ENCODE assay signal across 8 cellular contexts in the genomic region with DNA sequence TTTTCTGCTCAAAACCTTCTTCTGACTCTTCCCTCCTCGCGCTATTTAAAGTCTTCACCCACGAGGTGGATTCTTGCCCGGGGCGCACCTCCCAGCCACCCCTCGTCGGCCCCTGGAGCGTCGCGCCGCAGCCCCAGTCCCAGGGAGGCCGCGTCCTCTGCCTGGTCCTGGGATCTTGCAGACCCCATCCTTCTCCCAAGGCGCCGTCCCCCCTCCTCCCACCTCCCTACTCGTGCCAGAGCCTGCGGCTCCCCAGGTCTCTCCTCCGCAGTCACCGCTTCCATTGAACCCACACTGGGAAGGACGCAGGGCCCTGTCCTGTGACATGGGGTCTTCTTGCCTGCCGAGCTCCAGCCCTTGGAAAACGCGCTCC. TPM values are rescaled to one million over a fixed set of nuclear protein-coding genes. Genes with fewer than 3 reads are reported as not detected.
A peak's percentile ranks its signal among the peaks of the same experiment; 100 is the strongest.
DNase-seq lines count a peak whose midpoint lies in the region; ATAC-seq and TF ChIP-seq lines count a peak whose summit lies in the region.

No MANE protein-coding gene starts in this region.

- peak overlapping the region; percentile 72 for H2AFZ ChIP-seq in OCI-LY7 (ENCODE audit: low read length)

- H3K9me2 ChIP-seq in OCI-LY7 (ENCODE audit: insufficient read depth, low read length) = no peaks in the 10 kb centered on the region

- POLR2A ChIA-PET in OCI-LY7 (lab: Charles Lee) = no interaction called here

- CTCF ChIA-PET in OCI-LY7 (lab: Charles Lee; ENCODE audit: unreplicated experiment) = no interaction called here

- H2BK15ac ChIP-seq in mesendoderm (replicated peaks; ENCODE audit: low read depth) = no peak overlapping the region

- H3K27ac Mint-ChIP-seq in CD4-positive, CD25-positive, alpha-beta regulatory T cell = peak overlapping the region; percentile 50 to 98 (median 98)

- H3K4ac ChIP-seq in mesendoderm (ENCODE audit: low read depth, low read length) = peak overlapping the region; percentile 5

- H3K23ac ChIP-seq in mesendoderm (ENCODE audit: low read length) = peak overlapping the region; percentile 80

- H3K36me3 ChIP-seq in CD4-positive, CD25-positive, alpha-beta regulatory T cell (ENCODE audit: control insufficient read depth, insufficient read depth, low read length) = peaks cover 3% of the 10 kb centered on the region
- H3K36me3 ChIP-seq in OCI-LY7 (ENCODE audit: insufficient read depth, low read length) = peaks cover 22% of the 10 kb centered on the region
- no peaks in the 10 kb centered on the region for H3K36me3 ChIP-seq in ectodermal cell (ENCODE audit: control insufficient read depth, insufficient read depth, low read length)
- H3K36me3 ChIP-seq in mesendoderm (ENCODE audit: control insufficient read depth, insufficient read depth, low read length) = no peaks in the 10 kb centered on the region
- no peaks in the 10 kb centered on the region for H3K36me3 ChIP-seq in urinary bladder (ENCODE audit: insufficient read depth)

- no peak overlapping the region for H2BK5ac ChIP-seq in mesendoderm (ENCODE audit: low read length)

- H2BK120ac ChIP-seq in mesendoderm (ENCODE audit: low read depth, low read length) = no peak overlapping the region

- peaks cover 15 to 36% (median 23%) of the 10 kb centered on the region in 4 donors for H3K4me1 Mint-ChIP-seq in CD4-positive, CD25-positive, alpha-beta regulatory T cell

- peak overlapping the region; percentile 93 for H3K9ac ChIP-seq in mesendoderm (ENCODE audit: low read length)

- peaks cover 8% of the 10 kb centered on the region for H3K36me3 Mint-ChIP-seq in CD4-positive, CD25-positive, alpha-beta regulatory T cell

- no peaks in the 10 kb centered on the region for H3K27me3 ChIP-seq in CD4-positive, CD25-positive, alpha-beta regulatory T cell (ENCODE audit: control insufficient read depth, insufficient read depth, low read length)
- H3K27me3 ChIP-seq in ectodermal cell (ENCODE audit: control insufficient read depth, insufficient read depth, low read length, poor library complexity, severe bottlenecking) (no peaks in the 10 kb centered on the region), mesendoderm (ENCODE audit: insufficient read depth, low read length, poor library complexity) (no peaks in the 10 kb centered on the region)

- H3K9me3 Mint-ChIP-seq in CD4-positive, CD25-positive, alpha-beta regulatory T cell = peaks cover 0 to 6% (median 3%) of the 10 kb centered on the region in 7 donors

- H3K4me1 ChIP-seq in CD4-positive, CD25-positive, alpha-beta regulatory T cell (ENCODE audit: control insufficient read depth, insufficient read depth, low read length, poor library complexity, severe bottlenecking) = peaks cover 15% of the 10 kb centered on the region
- H3K4me1 ChIP-seq in OCI-LY7 (ENCODE audit: insufficient read depth, low read length, poor library complexity, severe bottlenecking) (peaks cover 19% of the 10 kb centered on the region), ectodermal cell (ENCODE audit: control insufficient read depth, insufficient read depth, low read length) (no peaks in the 10 kb centered on the region), mesendoderm (ENCODE audit: control insufficient read depth, low read depth, low read length) (no peaks in the 10 kb centered on the region), urinary bladder (ENCODE audit: insufficient read depth) (no peaks in the 10 kb centered on the region)

- H4K20me1 ChIP-seq in OCI-LY7 (ENCODE audit: insufficient read depth, low read length) = no peaks in the 10 kb centered on the region

- H3K4me3 ChIP-seq in CD4-positive, CD25-positive, alpha-beta regulatory T cell (ENCODE audit: low read depth, low read length) = peak overlapping the region; percentile 91
- peak overlapping the region; percentile 99 for H3K4me3 ChIP-seq in OCI-LY7 (ENCODE audit: low read depth, low read length, poor library complexity, severe bottlenecking)
- peak overlapping the region; percentile 74 for H3K4me3 ChIP-seq in ectodermal cell (ENCODE audit: insufficient read depth, low read depth, low read length)
- peak overlapping the region; percentile 95 for H3K4me3 ChIP-seq in mesendoderm (ENCODE audit: low read length)
- H3K4me3 ChIP-seq in urinary bladder (ENCODE audit: low read depth, low read length) = peak overlapping the region; percentile 75

- H3K18ac ChIP-seq in mesendoderm (ENCODE audit: low read length) = peak overlapping the region; percentile 0

- TF ChIP-seq CTCF in OCI-LY7 (conservative IDR thresholded peaks at IDR 0.05; ENCODE audit: low read length) = no peak

- BruUV-seq in OCI-LY7 (replicated peaks; lab: Mats Ljungman, UMichigan) = no TSS peak

- H3K27ac ChIP-seq in CD4-positive, CD25-positive, alpha-beta regulatory T cell (ENCODE audit: insufficient read depth, low read length, poor library complexity, severe bottlenecking) = peak overlapping the region; percentile 85
- H3K27ac ChIP-seq in OCI-LY7 (ENCODE audit: low read depth, low read length, poor library complexity, severe bottlenecking) (peak overlapping the region; percentile 56), ectodermal cell (ENCODE audit: insufficient read depth, low read depth, low read length, poor library complexity, severe bottlenecking) (no peak overlapping the region), mesendoderm (ENCODE audit: low read depth, low read length) (no peak overlapping the region), urinary bladder (ENCODE audit: low read depth) (peak overlapping the region; percentile 88)

- DNase-seq in CD4-positive, CD25-positive, alpha-beta regulatory T cell = no peak
- DNase-seq in OCI-LY7 (ENCODE audit: low spot score) (no peak), mesendoderm (peak; percentile 27), NCI-H524 (lab: John Stamatoyannopoulos, UW) (no peak), NCI-H2029 treated with DMSO at 0.1 percent for 48 hours (lab: John Stamatoyannopoulos, UW) (no peak)

- ATAC-seq in CD4-positive, CD25-positive, alpha-beta regulatory T cell (ENCODE audit: low read depth in 2 of 2) = peak in 1 of 2 donors; percentile 0
- peak; percentile 8 for ATAC-seq in GM21786 (IDR thresholded peaks at IDR 0.05; ENCODE audit: unreplicated experiment)

- H4K5ac ChIP-seq in mesendoderm (ENCODE audit: low read length) = no peak overlapping the region

- H3K9me3 ChIP-seq in CD4-positive, CD25-positive, alpha-beta regulatory T cell (ENCODE audit: control insufficient read depth in 2 of 2, low read length in 2 of 2) = peaks cover 0 to 4% of the 10 kb centered on the region in 2 experiments
- no peaks in the 10 kb centered on the region for H3K9me3 ChIP-seq in OCI-LY7 (ENCODE audit: low read length)
- H3K9me3 ChIP-seq in ectodermal cell (ENCODE audit: control insufficient read depth, low read length) = no peaks in the 10 kb centered on the region

- H3K4me2 ChIP-seq in OCI-LY7 (ENCODE audit: low read length) (peak overlapping the region; percentile 99), mesendoderm (ENCODE audit: low read length) (peak overlapping the region; percentile 32)

- no peaks in the 10 kb centered on the region for H3K27me3 Mint-ChIP-seq in CD4-positive, CD25-positive, alpha-beta regulatory T cell

- H3K4me3 Mint-ChIP-seq in CD4-positive, CD25-positive, alpha-beta regulatory T cell = peak overlapping the region; percentile 94 to 99 (median 98)

- peaks cover 43% of the 10 kb centered on the region for H3K79me2 ChIP-seq in OCI-LY7 (ENCODE audit: insufficient read depth, low read depth, low read length)
- H3K79me2 ChIP-seq in mesendoderm (ENCODE audit: control insufficient read depth, insufficient read depth, low read length) = peaks cover 3% of the 10 kb centered on the region

- peak overlapping the region; percentile 94 for H3K56ac ChIP-seq in mesendoderm (ENCODE audit: low read length)

- H3K79me1 ChIP-seq in mesendoderm (ENCODE audit: low read length) = no peaks in the 10 kb centered on the region

- no peak overlapping the region for H2AK5ac ChIP-seq in mesendoderm (ENCODE audit: low read length)

- no peak overlapping the region for H4K8ac ChIP-seq in mesendoderm (ENCODE audit: low read depth, low read length)

- intact Hi-C loops in OCI-LY7 (cut with micrococcal nuclease; ENCODE audit: unreplicated experiment) = no loop called here

- 2% methylated on average over 23 of the region's 23 CpGs for WGBS in ectodermal cell, 2 experiments
- no CpG with 5 or more reads among the region's 23 CpGs for WGBS in mesendoderm (ENCODE audit: extremely low coverage, insufficient coverage, low lambda C conversion rate)
- WGBS in urinary bladder = 2% methylated on average over 23 of the region's 23 CpGs

RNA-seq across cellular contexts. Expression of a gene that starts 0.5 kb away (rescaled TPM):
- 19.3 TPM for total RNA-seq in CD4-positive, CD25-positive, alpha-beta regulatory T cell
- 10 to 100 TPM in 1 of 4 donors, 1 to 10 TPM in 3; 7.2 to 11.5 (median 7.4) TPM for polyA plus RNA-seq in CD4-positive, CD25-positive, alpha-beta regulatory T cell
- total RNA-seq in OCI-LY7 (2014; rRNA removed; shearing (Covaris generic)) = 26.9 and 46.6 TPM in 2 replicates
- total RNA-seq in OCI-LY7 (2022) = 29.2 and 33.7 TPM in 2 replicates
- 8.5 TPM for polyA plus RNA-seq in ectodermal cell (2013, experiment 1 of 4)
- 9.6 TPM for polyA plus RNA-seq in ectodermal cell (2013, experiment 2 of 4)
- 6.9 TPM for polyA plus RNA-seq in ectodermal cell (2013, experiment 3 of 4)
- polyA plus RNA-seq in ectodermal cell (2013, experiment 4 of 4) = 5.8 TPM
- 9.5 TPM for polyA plus RNA-seq in mesendoderm (2013, experiment 1 of 2)
- polyA plus RNA-seq in mesendoderm (2013, experiment 2 of 2) = 8.9 TPM
- 40.6 TPM for total RNA-seq in urinary bladder
- 5.3 TPM for polyA plus RNA-seq in urinary bladder

RNA-seq across cellular contexts. Expression of a gene that starts 42.1 kb away (rescaled TPM):
- 13.7 TPM for total RNA-seq in CD4-positive, CD25-positive, alpha-beta regulatory T cell
- polyA plus RNA-seq in CD4-positive, CD25-positive, alpha-beta regulatory T cell = 10 to 100 TPM; 10.1 to 16.1 (median 13.2) TPM
- total RNA-seq in OCI-LY7 (2014; rRNA removed; shearing (Covaris generic)) = 18.0 and 18.1 TPM in 2 replicates
- total RNA-seq in OCI-LY7 (2022) (25.5 and 28.3 TPM in 2 replicates), urinary bladder (38.8 TPM)
- 9.8 TPM for polyA plus RNA-seq in ectodermal cell (2013, experiment 1 of 4)
- 12.6 TPM for polyA plus RNA-seq in ectodermal cell (2013, experiment 2 of 4)
- 8.4 TPM for polyA plus RNA-seq in ectodermal cell (2013, experiment 3 of 4)
- polyA plus RNA-seq in ectodermal cell (2013, experiment 4 of 4) = 7.9 TPM
- 11.5 TPM for polyA plus RNA-seq in mesendoderm (2013, experiment 1 of 2)
- 11.2 TPM for polyA plus RNA-seq in mesendoderm (2013, experiment 2 of 2)
- 7.0 TPM for polyA plus RNA-seq in urinary bladder

Comparison
In these comparisons a context has a peak if more than half of its experiments do, and no peak if none do; other contexts are left out.
1. H3K27ac ChIP-seq: peak in CD4-positive, CD25-positive, alpha-beta regulatory T cell (single experiment), OCI-LY7 (single experiment) and urinary bladder (single experiment); none in ectodermal cell (single experiment) and mesendoderm (single experiment).
2. Peak in every context shown above with its lines, with median percentiles within 50 percentile points of each other: H3K4me3 ChIP-seq.